Comparison of ENCODE assay signal across 8 cellular contexts in the genomic region with DNA sequence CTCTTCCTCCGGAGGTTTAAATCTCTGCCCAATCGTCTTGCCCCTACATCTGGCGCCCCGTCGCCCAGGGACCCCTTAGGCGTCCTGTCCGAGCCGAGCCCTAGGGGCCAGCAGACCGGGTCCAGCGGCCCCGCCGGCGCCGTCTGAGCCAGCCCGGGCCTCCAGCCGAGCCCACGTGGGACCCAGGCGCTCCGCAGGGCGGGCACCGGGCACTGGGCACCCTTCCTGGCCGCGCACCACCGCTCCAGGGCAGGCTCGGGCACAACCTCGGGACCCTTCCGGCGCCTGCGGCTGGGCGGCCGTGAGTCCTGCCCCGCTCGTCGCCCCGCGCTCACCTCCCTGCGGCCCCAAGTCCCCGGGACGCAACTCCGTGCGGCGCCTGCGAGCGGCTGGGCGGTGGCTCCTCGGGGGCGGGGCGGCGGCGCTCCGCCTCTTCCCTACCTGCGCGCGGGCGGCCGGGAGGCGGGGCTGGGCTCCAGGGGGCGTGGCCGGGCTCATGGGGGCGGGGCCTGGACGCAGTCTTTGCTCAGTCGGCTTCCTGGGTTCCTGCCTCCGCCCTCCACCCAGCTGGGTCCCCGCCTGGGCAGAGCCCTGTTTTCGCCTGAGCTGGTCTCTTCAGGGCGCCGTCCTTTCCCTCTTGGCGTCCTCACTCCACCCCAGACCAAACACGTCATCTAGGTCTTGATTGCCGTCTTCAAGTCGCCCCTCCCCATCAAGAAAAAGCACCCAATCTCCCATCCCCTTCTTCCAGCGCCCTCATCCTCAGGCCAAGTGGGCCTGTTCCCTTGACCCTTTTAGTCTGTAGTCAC. TPM values are rescaled to one million over a fixed set of nuclear protein-coding genes. Genes with fewer than 3 reads are reported as not detected.
DNase-seq lines count a peak whose midpoint lies in the region; ATAC-seq and TF ChIP-seq lines count a peak whose summit lies in the region.

A gene (minus strand): TSS at position 406 of the 809 bp plus-strand sequence. CDS start 19,899 bp downstream, outside the sequence.

- intact Hi-C loops in posterior vena cava (cut with DNase I), result loop anchor here in 1 of 2 donors (2.0 kb wide), 1 partner anchor 62 kb away; no protein-coding TSS in a partner anchor

- peaks cover 6% of the 10 kb centered on the region for H3K27me3 ChIP-seq in adipocyte (replicated peaks; ENCODE audit: control insufficient read depth, insufficient read depth, low read length)
- no peaks in the 10 kb centered on the region for H3K27me3 ChIP-seq in cardiac muscle cell
- H3K27me3 ChIP-seq in upper lobe of left lung, result no peaks in the 10 kb centered on the region

- no peak within 1 kb of the TSS for H3K27ac ChIP-seq in cardiac muscle cell
- H3K27ac ChIP-seq in upper lobe of left lung, result peak within 1 kb of the TSS; percentile 91 to 95 (median 94)

- peak within 1 kb of the TSS; percentile 70 for H3K4me3 ChIP-seq in GM08714 (ENCODE audit: low read length)
- H3K4me3 ChIP-seq in adipocyte (ENCODE audit: low read length), result peak within 1 kb of the TSS; percentile 75
- H3K4me3 ChIP-seq in cardiac muscle cell, result peak within 1 kb of the TSS; percentile 62
- H3K4me3 ChIP-seq in upper lobe of left lung, result peak within 1 kb of the TSS; percentile 71 to 82 (median 74)

- TF ChIP-seq CTCF in HFFc6 (IDR thresholded peaks at IDR 0.05) (no peak), cardiac muscle cell (IDR thresholded peaks at IDR 0.05; ENCODE audit: low read depth, low read length) (no peak), upper lobe of left lung (IDR thresholded peaks at IDR 0.05) (peak in 3 of 6 experiments; percentile 10 to 37 (median 24))

- peak within 1 kb of the TSS; percentile 85 for H3K4me3 Mint-ChIP-seq in HFFc6

- H3K27ac Mint-ChIP-seq in HFFc6, result peak within 1 kb of the TSS; percentile 80

- H3K27me3 Mint-ChIP-seq in HFFc6 (ENCODE audit: insufficient read depth), result peaks cover 1% of the 10 kb centered on the region

- DNase-seq in HFFc6 (peak; percentile 65), NCI-H1092 treated with DMSO at 0.1 percent for 48 hours (lab: John Stamatoyannopoulos, UW) (peak; percentile 60), T-helper 1 cell (peak; percentile 90 to 95 (median 92)), adipocyte (ENCODE audit: low read depth) (peak; percentile 86), cardiac muscle cell (ENCODE audit: low read depth in 1 of 2, low spot score in 1 of 2) (peak; percentile 83 to 91), posterior vena cava (ENCODE audit: low spot score) (peak; percentile 97), upper lobe of left lung (peak; percentile 96 to 100)

- peaks cover 45% of the 10 kb centered on the region for H3K4me1 Mint-ChIP-seq in HFFc6 (ENCODE audit: low read depth)

- 2 to 5% methylated on average over 8 to 25 of the region's 72 CpGs for WGBS in upper lobe of left lung, 2 donors

- no peak for TF ChIP-seq EP300 in upper lobe of left lung (IDR thresholded peaks at IDR 0.05)

- ATAC-seq in upper lobe of left lung (ENCODE audit: low FRiP score in 2 of 2), result peak; percentile 93 to 95

- no peaks in the 10 kb centered on the region for H3K36me3 Mint-ChIP-seq in HFFc6 (ENCODE audit: low read depth)

- peaks cover 4% of the 10 kb centered on the region for H3K4me1 ChIP-seq in adipocyte (ENCODE audit: control insufficient read depth, insufficient read depth, low read length)
- peaks cover 20% of the 10 kb centered on the region for H3K4me1 ChIP-seq in cardiac muscle cell (ENCODE audit: low read depth)
- H3K4me1 ChIP-seq in upper lobe of left lung, result peaks cover 45 to 55% (median 51%) of the 10 kb centered on the region in 4 donors

- peak in 3 of 4 donors; percentile 77 to 99 (median 82) for TF ChIP-seq POLR2A in upper lobe of left lung (IDR thresholded peaks at IDR 0.05)

- peak within 1 kb of the TSS; percentile 74 for H3K9ac ChIP-seq in adipocyte (ENCODE audit: low read length)

- H3K9me3 Mint-ChIP-seq in HFFc6, result no peaks in the 10 kb centered on the region

- H3K9me3 ChIP-seq in adipocyte (ENCODE audit: control insufficient read depth, low read length) (no peaks in the 10 kb centered on the region), cardiac muscle cell (ENCODE audit: low read depth) (no peaks in the 10 kb centered on the region), upper lobe of left lung (no peaks in the 10 kb centered on the region)

- no peaks in the 10 kb centered on the region for H3K36me3 ChIP-seq in adipocyte (ENCODE audit: control insufficient read depth, insufficient read depth, low read length, severe bottlenecking)
- H3K36me3 ChIP-seq in cardiac muscle cell, result no peaks in the 10 kb centered on the region
- H3K36me3 ChIP-seq in upper lobe of left lung, result no peaks in the 10 kb centered on the region

RNA-seq across cellular contexts. Expression of the gene that starts here (rescaled TPM):
- 10 to 100 TPM in 2 of 6 experiments, 1 to 10 TPM in 4; 7.1 to 13.1 (median 9.4) TPM for total RNA-seq in HFFc6 (2021; fragmentation: NEBNext Ultra II Directional; extraction: Animal tissue kit (Norgen Biotek cat#: 25700))
- total RNA-seq in cardiac muscle cell (6.8 and 18.7 TPM in 2 replicates), posterior vena cava (10 to 100 TPM; 26.7 to 31.4 TPM), upper lobe of left lung (100 to 1,000 TPM in 2 of 6 donors, 10 to 100 TPM in 4; 34.3 to 137 (median 47.6) TPM)
- polyA plus RNA-seq in cardiac muscle cell, result 8.7 and 9.5 TPM in 2 replicates
